8 cellular contexts compared by ENCODE assay signal in genomic region chr16:67841816-67842508, GRCh38. TPM values are rescaled to one million over a fixed set of nuclear protein-coding genes. Genes with fewer than 3 reads are reported as not detected.
DNase-seq lines count a peak whose midpoint lies in the region; ATAC-seq and TF ChIP-seq lines count a peak whose summit lies in the region.

Gene THAP11 (plus strand): TSS chr16:67842320. CDS start chr16:67842555, 235 bp downstream.

- DNase-seq in NCI-H1694 treated with DMSO at 0.1 percent for 48 hours (lab: John Stamatoyannopoulos, UW) (peak; percentile 89), T-helper 17 cell (peak; percentile 84 to 93 (median 87)), amygdala (lab: John Stamatoyannopoulos, UW) (peak; percentile 48 to 99 (median 90)), left ventricle myocardium superior (peak; percentile 95), psoas muscle (peak; percentile 93 to 97)

- H3K4me3 ChIP-seq in psoas muscle: peak within 1 kb of the TSS; percentile 100
- H3K4me3 ChIP-seq in urinary bladder (ENCODE audit: low read depth, low read length): peak within 1 kb of the TSS; percentile 59

- no peaks in the 10 kb centered on the region for H3K27me3 ChIP-seq in psoas muscle (ENCODE audit: insufficient read depth in 3 of 3, low read length in 2 of 3)

- no peaks in the 10 kb centered on the region for H3K36me3 Mint-ChIP-seq in T-helper 17 cell (ENCODE audit: low read depth)

- H3K9me3 ChIP-seq in T-helper 17 cell (ENCODE audit: control insufficient read depth, low read length, poor library complexity, severe bottlenecking) (no peaks in the 10 kb centered on the region), psoas muscle (no peaks in the 10 kb centered on the region)

- peaks cover 0 to 5% of the 10 kb centered on the region in 2 donors for H3K36me3 ChIP-seq in psoas muscle (ENCODE audit: insufficient read depth in 1 of 2, low read depth in 1 of 2)
- H3K36me3 ChIP-seq in urinary bladder (ENCODE audit: insufficient read depth): no peaks in the 10 kb centered on the region

- peaks cover 33% of the 10 kb centered on the region for H3K4me1 Mint-ChIP-seq in T-helper 17 cell

- H3K4me3 Mint-ChIP-seq in T-helper 17 cell: peak within 1 kb of the TSS; percentile 92

- peaks cover 32% of the 10 kb centered on the region for H3K4me1 ChIP-seq in psoas muscle
- H3K4me1 ChIP-seq in urinary bladder (ENCODE audit: insufficient read depth): no peaks in the 10 kb centered on the region

- 0 to 1% (median 1%) methylated on average over 64 to 83 of the region's 83 CpGs for WGBS in psoas muscle, 3 donors
- under 1% methylated on average over 83 of the region's 83 CpGs for WGBS in urinary bladder

- peak; percentile 36 for ATAC-seq in HG02938 (IDR thresholded peaks at IDR 0.05; ENCODE audit: unreplicated experiment)
- ATAC-seq in T-helper 17 cell: peak; percentile 62
- ATAC-seq in left ventricle myocardium superior: peak; percentile 73
- ATAC-seq in psoas muscle: peak; percentile 78 to 81 (median 81)

- peak; percentile 70 for TF ChIP-seq POLR2A in GM15510 (IDR thresholded peaks at IDR 0.05; ENCODE audit: borderline replicate concordance, extremely low read depth, insufficient read length)

- TF ChIP-seq CTCF in psoas muscle (IDR thresholded peaks at IDR 0.05): peak; percentile 79

- H3K27me3 Mint-ChIP-seq in T-helper 17 cell: no peaks in the 10 kb centered on the region

- peak within 1 kb of the TSS; percentile 95 for H3K27ac Mint-ChIP-seq in T-helper 17 cell

- H3K27ac ChIP-seq in psoas muscle: peak within 1 kb of the TSS; percentile 100
- H3K27ac ChIP-seq in urinary bladder (ENCODE audit: low read depth): peak within 1 kb of the TSS; percentile 99

- intact Hi-C loops in left ventricle myocardium superior (cut with micrococcal nuclease): no loop called here
- intact Hi-C loops in psoas muscle (cut with DNase I): loop anchor here in 1 of 2 donors (10.0 kb wide), 1 partner anchor 393 kb away; the partner anchor contains the start of gene ESRP2

RNA-seq across cellular contexts. Expression of gene THAP11, which starts in this region (rescaled TPM):
- total RNA-seq in T-helper 17 cell (10 to 100 TPM; 31.2 to 33.1 TPM), left ventricle myocardium superior (32.6 TPM), psoas muscle (10 to 100 TPM; 30.2 to 37.8 (median 35.0) TPM), urinary bladder (27.2 TPM)
- polyA plus RNA-seq in psoas muscle (10 to 100 TPM; 31.9 to 78.6 (median 35.0) TPM), urinary bladder (42.2 TPM)

Comparison
In these comparisons a context has a peak if more than half of its experiments do, and no peak if none do; other contexts are left out.
1. Peak in every context shown above with its lines: DNase-seq, ATAC-seq, H3K4me3 ChIP-seq and H3K27ac ChIP-seq.